In genomic region chr5:36606437-36607113, GRCh38 we compare ENCODE assay signal across 8 cellular contexts. TPM values are rescaled to one million over a fixed set of nuclear protein-coding genes. Genes with fewer than 3 reads are reported as not detected.
DNase-seq lines count a peak whose midpoint lies in the region; ATAC-seq lines count a peak whose summit lies in the region.

SLC1A3 (plus strand) TSS chr5:36606606; CDS start chr5:36608424, 1,818 bp downstream.

- H3K27ac ChIP-seq in ectodermal cell (ENCODE audit: insufficient read depth, low read depth, low read length, poor library complexity, severe bottlenecking) = peak within 1 kb of the TSS; percentile 4

- WGBS in ectodermal cell, 2 experiments = 1% methylated on average over 20 of the region's 20 CpGs

- H3K4me3 Mint-ChIP-seq in T-helper 17 cell = peak within 1 kb of the TSS; percentile 78

- peak; percentile 89 for ATAC-seq in GM21447 (IDR thresholded peaks at IDR 0.05; ENCODE audit: unreplicated experiment)
- peak; percentile 63 for ATAC-seq in T-helper 17 cell

- peaks cover 13% of the 10 kb centered on the region for H3K4me1 ChIP-seq in ectodermal cell (ENCODE audit: control insufficient read depth, insufficient read depth, low read length)

- H3K4me3 ChIP-seq in ectodermal cell (ENCODE audit: insufficient read depth, low read depth, low read length) = peak within 1 kb of the TSS; percentile 60

- H3K36me3 ChIP-seq in ectodermal cell (ENCODE audit: control insufficient read depth, insufficient read depth, low read length) = no peaks in the 10 kb centered on the region

- peaks cover 13% of the 10 kb centered on the region for H3K4me1 Mint-ChIP-seq in T-helper 17 cell

- H3K27me3 Mint-ChIP-seq in T-helper 17 cell = peaks cover 52% of the 10 kb centered on the region

- H3K36me3 Mint-ChIP-seq in T-helper 17 cell (ENCODE audit: low read depth) = peaks cover 5% of the 10 kb centered on the region

- no peaks in the 10 kb centered on the region for H3K27me3 ChIP-seq in ectodermal cell (ENCODE audit: control insufficient read depth, insufficient read depth, low read length, poor library complexity, severe bottlenecking)

- no peak within 1 kb of the TSS for H3K27ac Mint-ChIP-seq in T-helper 17 cell

- DNase-seq in GDM1 (lab: John Stamatoyannopoulos, UW) (peak; percentile 25), HS-27A (ENCODE audit: low read depth) (peak; percentile 60), T-helper 17 cell (no peak), lung microvascular endothelial cell (ENCODE audit: low read depth in 2 of 2) (peak; percentile 5 to 49), NCI-H2081 treated with DMSO at 0.1 percent for 48 hours (lab: John Stamatoyannopoulos, UW) (no peak)
- peak; percentile 0 to 48 (median 8) for DNase-seq in stimulated activated CD4-positive, alpha-beta T cell treated with anti-CD3 and anti-CD28 coated beads, TNF-alpha, amount 100 ng/mL, for 24 hours (ENCODE audit: low read depth in 3 of 3)

- H3K9me3 ChIP-seq in T-helper 17 cell (ENCODE audit: control insufficient read depth, low read length, poor library complexity, severe bottlenecking) (no peaks in the 10 kb centered on the region), ectodermal cell (ENCODE audit: control insufficient read depth, low read length) (no peaks in the 10 kb centered on the region)

RNA-seq across cellular contexts. Expression of gene SLC1A3, which starts in this region (rescaled TPM):
- total RNA-seq in T-helper 17 cell (not detected), lung microvascular endothelial cell (0.22 TPM in 1 of 2 replicates, not detected in the other)
- 26.9 TPM for polyA plus RNA-seq in ectodermal cell (2013, experiment 1 of 4)
- polyA plus RNA-seq in ectodermal cell (2013, experiment 2 of 4) = 19.2 TPM
- polyA plus RNA-seq in ectodermal cell (2013, experiment 3 of 4) = 19.2 TPM
- 14.5 TPM for polyA plus RNA-seq in ectodermal cell (2013, experiment 4 of 4)

Comparison
In these comparisons a context has a peak if more than half of its experiments do, and no peak if none do; other contexts are left out.
1. Peak in ATAC-seq in T-helper 17 cell; RNA of the gene not detected or under 1 TPM.
2. Peak in DNase-seq in lung microvascular endothelial cell; RNA of the gene not detected or under 1 TPM.
3. DNase-seq: peak in GDM1 (single experiment), HS-27A (single experiment) and stimulated activated CD4-positive, alpha-beta T cell treated with anti-CD3 and anti-CD28 coated beads, TNF-alpha, amount 100 ng/mL, for 24 hours (3 of 3); none in T-helper 17 cell (0 of 3) and NCI-H2081 treated with DMSO at 0.1 percent for 48 hours (single experiment).